Comparison of ENCODE assay signal across 2 cellular contexts in the genomic region with DNA sequence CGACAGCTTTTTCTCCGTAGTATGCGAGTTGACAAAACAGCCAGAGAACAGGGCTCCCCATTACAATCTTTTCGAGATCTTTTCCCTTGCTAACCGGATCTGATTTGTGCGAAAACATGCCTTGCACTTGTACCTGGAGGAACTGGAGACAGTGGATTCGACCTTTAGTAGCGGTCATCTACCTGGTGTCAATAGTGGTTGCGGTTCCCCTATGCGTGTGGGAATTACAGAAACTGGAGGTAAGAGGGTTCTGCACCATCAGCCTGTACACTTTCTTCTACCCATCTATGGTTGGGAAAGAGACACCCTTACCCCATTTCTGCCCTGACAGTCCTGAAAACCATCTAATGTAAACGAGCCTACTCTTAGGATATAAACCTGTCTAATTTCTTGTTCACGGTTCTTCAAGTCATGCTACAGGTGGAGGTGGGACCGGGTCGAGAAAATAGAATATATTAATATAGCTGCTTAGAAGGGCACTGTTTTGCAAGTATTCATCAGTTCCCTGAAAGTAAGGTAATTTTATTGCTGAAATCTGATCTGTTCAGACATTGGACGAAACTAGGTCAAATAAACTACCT.
TF ChIP-seq lines count a peak whose summit lies in the region.

No MANE protein-coding gene starts in this region.

TF ChIP-seq in A549, 52 proteins besides CTCF, POLR2A, EP300 and RAD21 (continued from another document):
- TF ChIP-seq CBX2 (IDR thresholded peaks at IDR 0.05; ENCODE audit: borderline replicate concordance, low read depth) (no peak), ZSCAN20 (CRISPR knock-in tag; IDR thresholded peaks at IDR 0.05) (no peak), MAFK (IDR thresholded peaks at IDR 0.05; ENCODE audit: partially characterized antibody) (no peak), POLR2AphosphoS2 (conservative IDR thresholded peaks at IDR 0.05; ENCODE audit: low read length) (no peak), PHF8 (IDR thresholded peaks at IDR 0.05; ENCODE audit: borderline replicate concordance, low read depth) (no peak), ESRRA (IDR thresholded peaks at IDR 0.05; ENCODE audit: borderline replicate concordance, low read length) (no peak)
- TF ChIP-seq, protein P1, sequence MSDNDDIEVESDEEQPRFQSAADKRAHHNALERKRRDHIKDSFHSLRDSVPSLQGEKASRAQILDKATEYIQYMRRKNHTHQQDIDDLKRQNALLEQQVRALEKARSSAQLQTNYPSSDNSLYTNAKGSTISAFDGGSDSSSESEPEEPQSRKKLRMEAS (IDR thresholded peaks at IDR 0.05) = no peak
- TF ChIP-seq, protein P2, sequence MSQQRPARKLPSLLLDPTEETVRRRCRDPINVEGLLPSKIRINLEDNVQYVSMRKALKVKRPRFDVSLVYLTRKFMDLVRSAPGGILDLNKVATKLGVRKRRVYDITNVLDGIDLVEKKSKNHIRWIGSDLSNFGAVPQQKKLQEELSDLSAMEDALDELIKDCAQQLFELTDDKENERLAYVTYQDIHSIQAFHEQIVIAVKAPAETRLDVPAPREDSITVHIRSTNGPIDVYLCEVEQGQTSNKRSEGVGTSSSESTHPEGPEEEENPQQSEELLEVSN (IDR thresholded peaks at IDR 0.05; ENCODE audit: borderline replicate concordance, low read depth) = no peak

TF ChIP-seq in K562, 482 proteins besides CTCF, POLR2A, EP300 and RAD21 (continued from another document):
- TF ChIP-seq, protein P3, sequence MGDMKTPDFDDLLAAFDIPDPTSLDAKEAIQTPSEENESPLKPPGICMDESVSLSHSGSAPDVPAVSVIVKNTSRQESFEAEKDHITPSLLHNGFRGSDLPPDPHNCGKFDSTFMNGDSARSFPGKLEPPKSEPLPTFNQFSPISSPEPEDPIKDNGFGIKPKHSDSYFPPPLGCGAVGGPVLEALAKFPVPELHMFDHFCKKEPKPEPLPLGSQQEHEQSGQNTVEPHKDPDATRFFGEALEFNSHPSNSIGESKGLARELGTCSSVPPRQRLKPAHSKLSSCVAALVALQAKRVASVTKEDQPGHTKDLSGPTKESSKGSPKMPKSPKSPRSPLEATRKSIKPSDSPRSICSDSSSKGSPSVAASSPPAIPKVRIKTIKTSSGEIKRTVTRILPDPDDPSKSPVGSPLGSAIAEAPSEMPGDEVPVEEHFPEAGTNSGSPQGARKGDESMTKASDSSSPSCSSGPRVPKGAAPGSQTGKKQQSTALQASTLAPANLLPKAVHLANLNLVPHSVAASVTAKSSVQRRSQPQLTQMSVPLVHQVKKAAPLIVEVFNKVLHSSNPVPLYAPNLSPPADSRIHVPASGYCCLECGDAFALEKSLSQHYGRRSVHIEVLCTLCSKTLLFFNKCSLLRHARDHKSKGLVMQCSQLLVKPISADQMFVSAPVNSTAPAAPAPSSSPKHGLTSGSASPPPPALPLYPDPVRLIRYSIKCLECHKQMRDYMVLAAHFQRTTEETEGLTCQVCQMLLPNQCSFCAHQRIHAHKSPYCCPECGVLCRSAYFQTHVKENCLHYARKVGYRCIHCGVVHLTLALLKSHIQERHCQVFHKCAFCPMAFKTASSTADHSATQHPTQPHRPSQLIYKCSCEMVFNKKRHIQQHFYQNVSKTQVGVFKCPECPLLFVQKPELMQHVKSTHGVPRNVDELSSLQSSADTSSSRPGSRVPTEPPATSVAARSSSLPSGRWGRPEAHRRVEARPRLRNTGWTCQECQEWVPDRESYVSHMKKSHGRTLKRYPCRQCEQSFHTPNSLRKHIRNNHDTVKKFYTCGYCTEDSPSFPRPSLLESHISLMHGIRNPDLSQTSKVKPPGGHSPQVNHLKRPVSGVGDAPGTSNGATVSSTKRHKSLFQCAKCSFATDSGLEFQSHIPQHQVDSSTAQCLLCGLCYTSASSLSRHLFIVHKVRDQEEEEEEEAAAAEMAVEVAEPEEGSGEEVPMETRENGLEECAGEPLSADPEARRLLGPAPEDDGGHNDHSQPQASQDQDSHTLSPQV (IDR thresholded peaks at IDR 0.05) = no peak
- no peak for TF ChIP-seq NFIX (CRISPR knock-in tag; IDR thresholded peaks at IDR 0.05; ENCODE audit: low read depth)
- TF ChIP-seq, protein P4, sequence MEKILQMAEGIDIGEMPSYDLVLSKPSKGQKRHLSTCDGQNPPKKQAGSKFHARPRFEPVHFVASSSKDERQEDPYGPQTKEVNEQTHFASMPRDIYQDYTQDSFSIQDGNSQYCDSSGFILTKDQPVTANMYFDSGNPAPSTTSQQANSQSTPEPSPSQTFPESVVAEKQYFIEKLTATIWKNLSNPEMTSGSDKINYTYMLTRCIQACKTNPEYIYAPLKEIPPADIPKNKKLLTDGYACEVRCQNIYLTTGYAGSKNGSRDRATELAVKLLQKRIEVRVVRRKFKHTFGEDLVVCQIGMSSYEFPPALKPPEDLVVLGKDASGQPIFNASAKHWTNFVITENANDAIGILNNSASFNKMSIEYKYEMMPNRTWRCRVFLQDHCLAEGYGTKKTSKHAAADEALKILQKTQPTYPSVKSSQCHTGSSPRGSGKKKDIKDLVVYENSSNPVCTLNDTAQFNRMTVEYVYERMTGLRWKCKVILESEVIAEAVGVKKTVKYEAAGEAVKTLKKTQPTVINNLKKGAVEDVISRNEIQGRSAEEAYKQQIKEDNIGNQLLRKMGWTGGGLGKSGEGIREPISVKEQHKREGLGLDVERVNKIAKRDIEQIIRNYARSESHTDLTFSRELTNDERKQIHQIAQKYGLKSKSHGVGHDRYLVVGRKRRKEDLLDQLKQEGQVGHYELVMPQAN (IDR thresholded peaks at IDR 0.05; ENCODE audit: borderline replicate concordance) = no peak
- TF ChIP-seq, protein P5, sequence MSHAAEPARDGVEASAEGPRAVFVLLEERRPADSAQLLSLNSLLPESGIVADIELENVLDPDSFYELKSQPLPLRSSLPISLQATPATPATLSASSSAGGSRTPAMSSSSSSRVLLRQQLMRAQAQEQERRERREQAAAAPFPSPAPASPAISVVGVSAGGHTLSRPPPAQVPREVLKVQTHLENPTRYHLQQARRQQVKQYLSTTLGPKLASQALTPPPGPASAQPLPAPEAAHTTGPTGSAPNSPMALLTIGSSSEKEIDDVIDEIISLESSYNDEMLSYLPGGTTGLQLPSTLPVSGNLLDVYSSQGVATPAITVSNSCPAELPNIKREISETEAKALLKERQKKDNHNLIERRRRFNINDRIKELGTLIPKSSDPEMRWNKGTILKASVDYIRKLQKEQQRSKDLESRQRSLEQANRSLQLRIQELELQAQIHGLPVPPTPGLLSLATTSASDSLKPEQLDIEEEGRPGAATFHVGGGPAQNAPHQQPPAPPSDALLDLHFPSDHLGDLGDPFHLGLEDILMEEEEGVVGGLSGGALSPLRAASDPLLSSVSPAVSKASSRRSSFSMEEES (CRISPR knock-in tag; IDR thresholded peaks at IDR 0.05) = no peak
